Comparison of ENCODE assay signal across 33 cellular contexts in genomic region chr10:664248-664647, GRCh38. TPM values are rescaled to one million over a fixed set of nuclear protein-coding genes. Genes with fewer than 3 reads are reported as not detected.
DNase-seq lines count a peak whose midpoint lies in the region; ATAC-seq, FAIRE-seq and TF ChIP-seq lines count a peak whose summit lies in the region.
"Had no signal": no experiment of that assay in that cellular context is flagged by ENCODE, and none has a peak within 500 bp of the region (broad histone marks: within the 10 kb centered on the region; RNA-seq: fewer than 3 reads in every experiment).

No MANE protein-coding gene starts in this region.

- peak overlapping the region; percentile 52 for H3K4me2 ChIP-seq in astrocyte (ENCODE audit: low read length)

- no peak for ATAC-seq in GM21360 (IDR thresholded peaks at IDR 0.05; ENCODE audit: unreplicated experiment)
- ATAC-seq: gastrocnemius medialis, left colon, Panc1 had no signal

- no peak for DNase-seq in astrocyte (ENCODE audit: low read depth)
- no peak for DNase-seq in esophagus squamous epithelium (lab: John Stamatoyannopoulos, UW)
- DNase-seq in pons (ENCODE audit: low spot score) = peak; percentile 44
- no peak for DNase-seq in DMS53 treated with DMSO at 0.1 percent for 48 hours (lab: John Stamatoyannopoulos, UW; ENCODE audit: unreplicated experiment)
- no peak for DNase-seq in NCI-H510A (lab: John Stamatoyannopoulos, UW)
- no peak for DNase-seq in NCI-H82 (lab: John Stamatoyannopoulos, UW)
- DNase-seq: activated CD4-positive, alpha-beta T cell treated with anti-CD3 and anti-CD28 coated beads for 4 hours; activated effector memory CD4-positive, alpha-beta T cell treated with anti-CD3 and anti-CD28 coated beads, Interleukin-2, amount 50 U/mL, for 16 hours; activated naive CD8-positive, alpha-beta T cell treated with anti-CD3 and anti-CD28 coated beads for 36 hours; EL; gastrocnemius medialis; left colon; mammary epithelial cell; NCI-H146; NCI-H2107; NCI-H748 treated with DMSO at 0.1 percent for 48 hours; SIG-M5; stimulated activated naive CD4-positive, alpha-beta T cell treated with Interleukin-2 at 50 U/mL for 16 hours; T-helper 9 cell; thyroid gland; WERI-Rb-1 had no signal

- H2AFZ ChIP-seq in astrocyte (ENCODE audit: low read depth, low read length) = no peak overlapping the region

- H3K4me3 ChIP-seq in astrocyte (ENCODE audit: insufficient read depth, low read depth, low read length) (no peak overlapping the region), esophagus squamous epithelium (no peak overlapping the region)
- H3K4me3 ChIP-seq: ascending aorta, gastrocnemius medialis, ovary, smooth muscle cell, thyroid gland had no signal

- H3K27ac Mint-ChIP-seq in astrocyte (ENCODE audit: unreplicated experiment) = no peak overlapping the region
- H3K27ac Mint-ChIP-seq: activated naive CD8-positive, alpha-beta T cell treated with anti-CD3 and anti-CD28 coated beads for 36 hours; dendritic cell treated with granulocyte-macrophage colony-stimulating factor and Interleukin-4, amounts not matched to agents 40 ng/mL and 50 ng/mL, for 4 days; nephron had no signal

- TF ChIP-seq CTCF in astrocyte (IDR thresholded peaks at IDR 0.05; ENCODE audit: insufficient read depth, low read depth, low read length) (no peak), esophagus squamous epithelium (IDR thresholded peaks at IDR 0.05) (no peak)

- H3K9me3 ChIP-seq in astrocyte (ENCODE audit: insufficient read depth, low read depth, low read length) (no peaks in the 10 kb centered on the region), esophagus squamous epithelium (no peaks in the 10 kb centered on the region)
- H3K9me3 ChIP-seq: ascending aorta, gastrocnemius medialis, ovary, thyroid gland had no signal

- H3K9ac ChIP-seq in astrocyte (ENCODE audit: low read length) = peak overlapping the region; percentile 26

- peaks cover 97% of the 10 kb centered on the region for H3K79me2 ChIP-seq in astrocyte (ENCODE audit: insufficient read depth, low read length)

- H3K27ac ChIP-seq in astrocyte (ENCODE audit: low read depth, low read length) = no peak overlapping the region
- H3K27ac ChIP-seq in esophagus squamous epithelium = peak overlapping the region in 3 of 4 donors; percentile 11 to 66 (median 58)
- H3K27ac ChIP-seq: ascending aorta, C4-2B, gastrocnemius medialis, ovary, thyroid gland, WERI-Rb-1 had no signal

- peaks cover 22% of the 10 kb centered on the region for H3K4me1 ChIP-seq in astrocyte (ENCODE audit: insufficient read depth, low read length)
- peaks cover 0 to 58% (median 5%) of the 10 kb centered on the region in 3 donors for H3K4me1 ChIP-seq in esophagus squamous epithelium

- peaks cover 2% of the 10 kb centered on the region for H3K36me3 Mint-ChIP-seq in astrocyte (ENCODE audit: low read depth, unreplicated experiment)
- H3K36me3 Mint-ChIP-seq: activated naive CD8-positive, alpha-beta T cell treated with anti-CD3 and anti-CD28 coated beads for 36 hours had no signal

- H3K9me3 Mint-ChIP-seq in astrocyte (ENCODE audit: unreplicated experiment) = no peaks in the 10 kb centered on the region
- H3K9me3 Mint-ChIP-seq: activated naive CD8-positive, alpha-beta T cell treated with anti-CD3 and anti-CD28 coated beads for 36 hours; central memory CD8-positive, alpha-beta T cell; dendritic cell treated with granulocyte-macrophage colony-stimulating factor and Interleukin-4, amounts not matched to agents 40 ng/mL and 50 ng/mL, for 4 days; nephron had no signal

- H3K36me3 ChIP-seq in astrocyte (ENCODE audit: insufficient read depth, low read length) (no peaks in the 10 kb centered on the region), esophagus squamous epithelium (no peaks in the 10 kb centered on the region)
- H3K36me3 ChIP-seq: ascending aorta, gastrocnemius medialis, ovary, thyroid gland, WERI-Rb-1 had no signal

- H3K27me3 Mint-ChIP-seq in astrocyte (ENCODE audit: low read depth, unreplicated experiment) = no peaks in the 10 kb centered on the region

- peaks cover 80% of the 10 kb centered on the region for H4K20me1 ChIP-seq in astrocyte (ENCODE audit: insufficient read depth, low read length)

- peaks cover 38% of the 10 kb centered on the region for H3K4me1 Mint-ChIP-seq in astrocyte (ENCODE audit: low read depth, unreplicated experiment)

- TF ChIP-seq POLR2A in esophagus squamous epithelium (IDR thresholded peaks at IDR 0.05) = no peak

- intact Hi-C loops in esophagus squamous epithelium (cut with DNase I) = no loop called here

- no peak for FAIRE-seq in astrocyte (lab: Jason Lieb, UNC)
- FAIRE-seq: GM18507, GM19239, H54 had no signal

- 78 to 89% methylated on average over 10 of the region's 10 CpGs for WGBS in esophagus squamous epithelium, 2 donors

- H3K4me3 Mint-ChIP-seq in astrocyte (ENCODE audit: unreplicated experiment) = no peak overlapping the region
- H3K4me3 Mint-ChIP-seq: activated naive CD8-positive, alpha-beta T cell treated with anti-CD3 and anti-CD28 coated beads for 36 hours; central memory CD8-positive, alpha-beta T cell; dendritic cell treated with granulocyte-macrophage colony-stimulating factor and Interleukin-4, amounts not matched to agents 40 ng/mL and 50 ng/mL, for 4 days; nephron had no signal

- H3K27me3 ChIP-seq in astrocyte (ENCODE audit: insufficient read depth, low read length) (no peaks in the 10 kb centered on the region), esophagus squamous epithelium (no peaks in the 10 kb centered on the region)
- H3K27me3 ChIP-seq: ascending aorta, gastrocnemius medialis, ovary, thyroid gland had no signal

RNA-seq across cellular contexts. Expression of gene DIP2C, which starts 25.2 kb away (rescaled TPM):
- total RNA-seq in astrocyte (27.3 and 30.1 TPM in 2 replicates), esophagus squamous epithelium (10 to 100 TPM in 1 of 4 donors, 1 to 10 TPM in 3; 2.4 to 14.9 (median 6.1) TPM)
